8 cellular contexts compared by ENCODE assay signal in the genomic region with DNA sequence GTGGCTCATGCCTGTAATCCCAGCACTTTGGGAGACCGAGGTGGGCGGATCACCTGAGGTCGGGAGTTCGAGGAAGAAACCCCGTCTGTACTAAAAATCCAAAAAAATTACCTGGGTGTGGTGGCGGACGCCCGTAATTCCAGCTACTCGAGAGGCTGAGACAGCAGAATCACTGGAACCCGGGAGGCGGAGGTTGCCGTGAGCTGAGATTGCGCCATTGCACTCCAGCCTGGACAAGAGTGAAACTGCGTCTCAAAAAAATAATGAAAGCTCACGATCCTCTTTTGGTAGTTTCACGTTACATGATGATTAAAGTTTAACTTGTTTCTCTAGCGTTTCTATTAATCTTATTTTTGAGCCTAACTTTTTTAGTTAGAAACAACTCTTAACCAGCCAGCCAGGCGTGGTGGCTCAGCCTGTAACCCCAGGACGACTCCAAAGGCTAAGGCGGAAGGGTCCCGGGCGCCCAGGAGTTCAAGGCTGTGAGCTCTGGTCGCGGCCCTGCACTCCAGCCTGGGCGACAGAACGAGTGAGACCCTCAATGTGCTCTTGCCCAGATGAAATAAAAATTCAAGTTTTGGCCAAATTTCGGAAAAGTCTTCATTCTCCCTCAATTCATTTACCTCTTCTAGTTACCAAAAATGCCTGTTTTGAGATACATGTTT. TPM values are rescaled to one million over a fixed set of nuclear protein-coding genes. Genes with fewer than 3 reads are reported as not detected.
DNase-seq lines count a peak whose midpoint lies in the region; ATAC-seq and TF ChIP-seq lines count a peak whose summit lies in the region.

No MANE protein-coding gene starts in this region.

- H3K27ac ChIP-seq in SU-DHL-6 (ENCODE audit: low read depth, low read length): peak overlapping the region; percentile 77
- H3K27ac ChIP-seq in gastroesophageal sphincter: peak overlapping the region; percentile 84 to 99 (median 94)

- H3K4me3 ChIP-seq in HFF-Myc (replicated peaks; ENCODE audit: low read depth, low read length) (peak overlapping the region; percentile 52), SU-DHL-6 (ENCODE audit: insufficient read depth, low read length, poor library complexity, severe bottlenecking) (peak overlapping the region; percentile 60), gastroesophageal sphincter (peak overlapping the region; percentile 46 to 74), skeletal muscle satellite cell (ENCODE audit: low read length) (peak overlapping the region; percentile 85)

- TF ChIP-seq CTCF in HFF-Myc (IDR thresholded peaks at IDR 0.05; ENCODE audit: low read depth, low read length, missing control alignments): no peak
- TF ChIP-seq CTCF in SU-DHL-6 (IDR thresholded peaks at IDR 0.05; ENCODE audit: insufficient read depth, low read length, poor library complexity, severe bottlenecking): no peak
- no peak for TF ChIP-seq CTCF in gastroesophageal sphincter (IDR thresholded peaks at IDR 0.05)

- ATAC-seq in gastroesophageal sphincter: no peak
- ATAC-seq in HG02852 (IDR thresholded peaks at IDR 0.05; ENCODE audit: unreplicated experiment): no peak

- H3K36me3 ChIP-seq in SU-DHL-6 (ENCODE audit: low read length): peaks cover 6% of the 10 kb centered on the region
- H3K36me3 ChIP-seq in gastroesophageal sphincter: no peaks in the 10 kb centered on the region
- H3K36me3 ChIP-seq in skeletal muscle satellite cell (ENCODE audit: insufficient read depth, low read length): no peaks in the 10 kb centered on the region

- H3K9me2 ChIP-seq in SU-DHL-6 (replicated peaks; ENCODE audit: insufficient read depth, low read length): no peaks in the 10 kb centered on the region

- H3K27me3 ChIP-seq in SU-DHL-6 (ENCODE audit: low read length) (no peaks in the 10 kb centered on the region), gastroesophageal sphincter (no peaks in the 10 kb centered on the region), skeletal muscle satellite cell (ENCODE audit: control insufficient read depth, insufficient read depth, low read length) (no peaks in the 10 kb centered on the region)

- TF ChIP-seq POLR2A in gastroesophageal sphincter (IDR thresholded peaks at IDR 0.05): no peak

- TF ChIP-seq EP300 in gastroesophageal sphincter (IDR thresholded peaks at IDR 0.05): no peak

- H3K79me2 ChIP-seq in SU-DHL-6 (ENCODE audit: insufficient read depth, low read length): peaks cover 34% of the 10 kb centered on the region

- H3K9ac ChIP-seq in SU-DHL-6 (ENCODE audit: low read length) (peak overlapping the region; percentile 67), skeletal muscle satellite cell (ENCODE audit: low read depth, low read length) (peak overlapping the region; percentile 99)

- H3K9me3 ChIP-seq in SU-DHL-6 (ENCODE audit: insufficient read depth, low read length) (no peaks in the 10 kb centered on the region), gastroesophageal sphincter (no peaks in the 10 kb centered on the region), skeletal muscle satellite cell (replicated peaks; ENCODE audit: low read length) (no peaks in the 10 kb centered on the region)

- DNase-seq in HFF-Myc (ENCODE audit: extremely low read depth, low read depth) (no peak), A172 (ENCODE audit: low spot score) (no peak), NK-92 (lab: John Stamatoyannopoulos, UW; ENCODE audit: unreplicated experiment) (no peak)
- DNase-seq in effector CD4-positive, alpha-beta T cell: no peak

- peaks cover 0 to 33% (median 21%) of the 10 kb centered on the region in 3 donors for H3K4me1 ChIP-seq in gastroesophageal sphincter
- H3K4me1 ChIP-seq in skeletal muscle satellite cell (ENCODE audit: control insufficient read depth, insufficient read depth, low read length): peaks cover 23% of the 10 kb centered on the region

- H3F3A ChIP-seq in SU-DHL-6 (ENCODE audit: insufficient read depth): 0 out of 2 replicates have a peak, but pooled peaks cover 5% of the 10 kb centered on the region

- H4K20me1 ChIP-seq in SU-DHL-6 (ENCODE audit: low read depth, low read length): peaks cover 19% of the 10 kb centered on the region

- WGBS in gastroesophageal sphincter (ENCODE audit: low coverage in 1 of 2), 2 donors: 68 to 77% methylated on average over 15 to 24 of the region's 27 CpGs

- H3K4me2 ChIP-seq in SU-DHL-6 (ENCODE audit: low read depth, low read length, poor library complexity, severe bottlenecking) (peak overlapping the region; percentile 85), skeletal muscle satellite cell (ENCODE audit: low read length) (peak overlapping the region; percentile 99)

- peak overlapping the region; percentile 92 for H2AFZ ChIP-seq in SU-DHL-6 (ENCODE audit: low read depth, low read length, severe bottlenecking)

RNA-seq across cellular contexts. Expression of gene WRNIP1, which starts 1.2 kb away (rescaled TPM):
- 10 to 100 TPM; 48.1 to 66.1 (median 57.1) TPM for total RNA-seq in gastroesophageal sphincter
- 24.6 and 34.9 TPM in 2 replicates for total RNA-seq in skeletal muscle satellite cell (2012; rRNA removed)
- total RNA-seq in A172 (2014; rRNA removed; shearing (Covaris generic)): 85.9 and 90.5 TPM in 2 replicates

RNA-seq across cellular contexts. Expression of gene MYLK4, which starts 13.3 kb away (rescaled TPM):
- total RNA-seq in gastroesophageal sphincter: 1 to 10 TPM in 1 of 4 donors, under 1 TPM in 3; 0.31 to 1.2 (median 0.56) TPM
- total RNA-seq in skeletal muscle satellite cell (2012; rRNA removed): 0.22 and 0.25 TPM in 2 replicates
- 0.12 and 0.24 TPM in 2 replicates for total RNA-seq in A172 (2014; rRNA removed; shearing (Covaris generic))
